ENCODE assay signal across 12 cellular contexts in genomic region chr1:3651011-3651938, GRCh38. TPM values are rescaled to one million over a fixed set of nuclear protein-coding genes. Genes with fewer than 3 reads are reported as not detected.
DNase-seq lines count a peak whose midpoint lies in the region; ATAC-seq and TF ChIP-seq lines count a peak whose summit lies in the region.
"Had no signal": no experiment of that assay in that cellular context is flagged by ENCODE, and none has a peak within 500 bp of the region (broad histone marks: within the 10 kb centered on the region; RNA-seq: fewer than 3 reads in every experiment).

No MANE protein-coding gene starts in this region.

- no peak overlapping the region for H3K27ac ChIP-seq in CD4-positive, alpha-beta memory T cell (ENCODE audit: low read depth, low read length)
- H3K27ac ChIP-seq in HEK293 (ENCODE audit: extremely low read depth, low read depth, low read length): peak overlapping the region; percentile 76; the same call in 1 of the 2 replicates
- H3K27ac ChIP-seq: cardiac muscle cell had no signal

- H3K4me3 ChIP-seq in CD4-positive, alpha-beta memory T cell (ENCODE audit: low read length in 2 of 2): no peak overlapping the region
- peak overlapping the region; percentile 68; the same call in 1 of the 2 replicates for H3K4me3 ChIP-seq in HEK293 (ENCODE audit: low read depth, low read length)

- peak in 2 of 5 donors; percentile 10 to 11 for DNase-seq in CD4-positive, alpha-beta memory T cell
- no peak for DNase-seq in natural killer cell
- no peak for DNase-seq in HCEC 1CT
- DNase-seq in activated effector memory CD4-positive, alpha-beta T cell treated with anti-CD3 and anti-CD28 coated beads, Interleukin-2, amount 50 U/mL, for 16 hours: no peak
- DNase-seq: GOT3, MV-4-11, SW 1271 had no signal

- POLR2A ChIA-PET in CD4-positive, alpha-beta memory T cell (lab: Charles Lee; ENCODE audit: partially characterized antibody): no interaction called here
- POLR2A ChIA-PET in HEK293 (lab: Yijun Ruan, JAX): no interaction called here

- intact Hi-C loops in CD4-positive, alpha-beta memory T cell (cut with micrococcal nuclease): no loop called here
- intact Hi-C loops in natural killer cell (cut with micrococcal nuclease): no loop called here

- no peak for ATAC-seq in natural killer cell
- ATAC-seq in HG02571 (IDR thresholded peaks at IDR 0.05; ENCODE audit: unreplicated experiment): no peak
- no peak for ATAC-seq in HG02840 (IDR thresholded peaks at IDR 0.05; ENCODE audit: low FRiP score, unreplicated experiment)

- peaks cover 12 to 41% (median 28%) of the 10 kb centered on the region in 4 donors for H3K4me1 Mint-ChIP-seq in CD4-positive, alpha-beta memory T cell
- H3K4me1 Mint-ChIP-seq in brain (peaks cover 32% of the 10 kb centered on the region), natural killer cell (peaks cover 29 to 34% of the 10 kb centered on the region in 2 donors)

- H3K27ac Mint-ChIP-seq in CD4-positive, alpha-beta memory T cell: peak overlapping the region in 1 of 7 donors; percentile 27
- H3K27ac Mint-ChIP-seq in brain: peak overlapping the region in 1 of 5 experiments; percentile 30
- H3K27ac Mint-ChIP-seq in natural killer cell: no peak overlapping the region

- TF ChIP-seq CTCF in HEK293 (tag by site-specific recombination; IDR thresholded peaks at IDR 0.05) (no peak), brain (conservative IDR thresholded peaks at IDR 0.05) (no peak), natural killer cell (IDR thresholded peaks at IDR 0.05) (no peak)

- H3K4me1 ChIP-seq in CD4-positive, alpha-beta memory T cell (ENCODE audit: insufficient read depth, low read length): peaks cover 41% of the 10 kb centered on the region
- H3K4me1 ChIP-seq in HEK293 (ENCODE audit: control insufficient read depth, insufficient read depth, low read length): no peaks in the 10 kb centered on the region

- CTCF ChIA-PET in CD4-positive, alpha-beta memory T cell (lab: Charles Lee; ENCODE audit: partially characterized antibody): no interaction called here
- CTCF ChIA-PET in HEK293 (lab: Yijun Ruan, JAX): interaction anchor here (1.2 kb wide), 1 partner anchor 31 kb away, joined by 4 read pairs; no protein-coding TSS in a partner anchor

- peaks cover 4 to 18% of the 10 kb centered on the region in 2 donors for H3K36me3 Mint-ChIP-seq in CD4-positive, alpha-beta memory T cell
- H3K36me3 Mint-ChIP-seq in brain: no peaks in the 10 kb centered on the region
- H3K36me3 Mint-ChIP-seq in natural killer cell: no peaks in the 10 kb centered on the region

- H3K27me3 ChIP-seq in CD4-positive, alpha-beta memory T cell (ENCODE audit: insufficient read depth, low read length): peaks cover 11% of the 10 kb centered on the region

- no peaks in the 10 kb centered on the region for H3K9me3 Mint-ChIP-seq in CD4-positive, alpha-beta memory T cell
- H3K9me3 Mint-ChIP-seq in brain (no peaks in the 10 kb centered on the region), natural killer cell (no peaks in the 10 kb centered on the region)

- H3K27me3 Mint-ChIP-seq in CD4-positive, alpha-beta memory T cell: peaks cover 28 to 32% of the 10 kb centered on the region in 2 donors
- H3K27me3 Mint-ChIP-seq in brain (peaks cover 59% of the 10 kb centered on the region), natural killer cell (ENCODE audit: low read depth in 2 of 2) (peaks cover 33 to 43% of the 10 kb centered on the region in 2 donors)

- no peaks in the 10 kb centered on the region for H3K9me3 ChIP-seq in CD4-positive, alpha-beta memory T cell (ENCODE audit: control insufficient read depth in 1 of 2, low read length in 2 of 2)
- no peaks in the 10 kb centered on the region for H3K9me3 ChIP-seq in HEK293 (ENCODE audit: control insufficient read depth, insufficient read depth, low read depth, low read length)

- peak overlapping the region in 7 of 8 donors; percentile 54 to 74 (median 62) for H3K4me3 Mint-ChIP-seq in CD4-positive, alpha-beta memory T cell
- H3K4me3 Mint-ChIP-seq in brain: peak overlapping the region; percentile 56 to 74 (median 73)
- H3K4me3 Mint-ChIP-seq in natural killer cell: peak overlapping the region; percentile 61

- H3K36me3 ChIP-seq in CD4-positive, alpha-beta memory T cell (ENCODE audit: insufficient read depth, low read length): peaks cover 7% of the 10 kb centered on the region
- peaks cover 0 to 23% of the 10 kb centered on the region in 2 experiments; a peak in 1 of 3 replicates for H3K36me3 ChIP-seq in HEK293 (ENCODE audit: control insufficient read depth in 2 of 2, insufficient read depth in 1 of 2, low read length in 2 of 2)

TF ChIP-seq in HEK293, 187 proteins besides CTCF, POLR2A, EP300 and RAD21:
- TF ChIP-seq ZNF19 (tag by site-specific recombination; IDR thresholded peaks at IDR 0.05; ENCODE audit: low read depth) (no peak), ZNF211 (tag by site-specific recombination; IDR thresholded peaks at IDR 0.05; ENCODE audit: low read depth) (no peak), ZNF239 (tag by site-specific recombination; IDR thresholded peaks at IDR 0.05) (no peak), ZNF473 (tag by site-specific recombination; IDR thresholded peaks at IDR 0.05) (no peak), YY2 (tag by site-specific recombination; IDR thresholded peaks at IDR 0.05) (no peak), KLF1 (tag by site-specific recombination; IDR thresholded peaks at IDR 0.05) (peak; percentile 87), SP7 (tag by site-specific recombination; IDR thresholded peaks at IDR 0.05) (no peak), HOXD13 (CRISPR knock-in tag; IDR thresholded peaks at IDR 0.05; ENCODE audit: borderline replicate concordance) (no peak), ZNF157 (tag by site-specific recombination; IDR thresholded peaks at IDR 0.05) (no peak), ZBTB49 (tag by site-specific recombination; IDR thresholded peaks at IDR 0.05; ENCODE audit: low read depth) (no peak), ZSCAN18 (tag by site-specific recombination; IDR thresholded peaks at IDR 0.05) (no peak), ZNF701 (tag by site-specific recombination; IDR thresholded peaks at IDR 0.05) (no peak), ZEB2 (tag by site-specific recombination; IDR thresholded peaks at IDR 0.05) (no peak), KLF8 (tag by site-specific recombination; IDR thresholded peaks at IDR 0.05) (peak; percentile 39; the same call in 1 of the 2 replicates), ZNF184 (tag by site-specific recombination; IDR thresholded peaks at IDR 0.05) (no peak), ZBTB20 (tag by site-specific recombination; IDR thresholded peaks at IDR 0.05) (no peak)

RNA-seq across cellular contexts. Expression of gene TP73, which starts 1.0 kb away (rescaled TPM):
- under 1 TPM in 1 of 2 experiments, not detected in 1; 0.17 TPM for total RNA-seq in CD4-positive, alpha-beta memory T cell
- polyA plus RNA-seq in CD4-positive, alpha-beta memory T cell: under 1 TPM in 1 of 2 donors, not detected in 1; 0.15 TPM
- 19.0 TPM for polyA plus RNA-seq in brain (ENCODE audit: insufficient read depth, low read depth, low replicate concordance)
- total RNA-seq in natural killer cell: under 1 TPM; 0.28 to 0.50 (median 0.39) TPM
- total RNA-seq: cardiac muscle cell had no signal

RNA-seq across cellular contexts. Expression of gene WRAP73, which starts 1.4 kb away (rescaled TPM):
- total RNA-seq in CD4-positive, alpha-beta memory T cell: 10 to 100 TPM; 39.0 to 40.7 TPM
- polyA plus RNA-seq in CD4-positive, alpha-beta memory T cell: 10 to 100 TPM; 24.4 to 30.1 TPM
- 29.7 TPM for polyA plus RNA-seq in brain (ENCODE audit: insufficient read depth, low read depth, low replicate concordance)
- 10 to 100 TPM; 27.8 to 35.4 (median 30.1) TPM for total RNA-seq in natural killer cell

RNA-seq across cellular contexts. Expression of gene TPRG1L, which starts 26.5 kb away (rescaled TPM):
- 10 to 100 TPM; 57.9 to 59.5 TPM for total RNA-seq in CD4-positive, alpha-beta memory T cell
- polyA plus RNA-seq in CD4-positive, alpha-beta memory T cell: 10 to 100 TPM; 41.4 to 46.4 TPM
- polyA plus RNA-seq in brain (ENCODE audit: insufficient read depth, low read depth, low replicate concordance): 100 TPM
- 10 to 100 TPM; 36.2 to 46.7 (median 37.9) TPM for total RNA-seq in natural killer cell

RNA-seq across cellular contexts. Expression of gene MEGF6, which starts 40.0 kb away (rescaled TPM):
- total RNA-seq in CD4-positive, alpha-beta memory T cell: 100 to 1,000 TPM; 167 to 168 TPM
- polyA plus RNA-seq in CD4-positive, alpha-beta memory T cell: 1 to 10 TPM; 2.4 to 7.1 TPM
- 8.0 TPM for polyA plus RNA-seq in brain (ENCODE audit: insufficient read depth, low read depth, low replicate concordance)
- 10 to 100 TPM in 1 of 3 donors, 1 to 10 TPM in 2; 3.1 to 15.6 (median 5.1) TPM for total RNA-seq in natural killer cell
